ENCODE assay signal across 15 cellular contexts in the genomic region with DNA sequence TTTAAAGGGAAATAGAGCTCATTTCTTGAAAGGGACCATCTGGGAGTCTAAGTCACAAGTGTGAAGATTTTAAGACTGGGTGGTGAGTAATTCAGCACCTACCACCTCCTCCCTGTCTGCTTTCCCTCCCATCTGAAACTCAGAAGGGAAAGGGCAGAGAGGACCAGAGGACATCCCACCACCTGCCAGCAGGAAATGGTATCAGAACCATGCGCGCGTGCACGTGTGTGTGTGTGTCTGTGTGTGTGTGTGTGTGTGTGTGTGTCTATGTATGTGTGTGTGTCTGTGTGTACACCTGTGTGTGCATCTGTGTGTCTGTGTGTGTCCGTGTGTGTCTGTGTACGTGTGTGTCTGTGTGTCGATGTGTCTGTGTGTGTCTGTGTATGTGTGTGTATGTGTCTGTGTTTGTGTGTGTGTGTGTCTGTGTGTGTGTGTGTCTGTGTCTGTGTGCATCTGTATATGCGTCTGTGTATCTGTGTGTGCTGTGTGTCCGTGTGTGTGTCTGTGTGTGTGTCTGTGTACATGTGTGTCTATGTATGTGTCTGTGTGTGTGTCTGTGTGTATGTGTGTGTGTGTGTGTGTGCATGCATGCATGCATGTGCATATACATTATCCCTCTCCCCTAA.
A peak's percentile ranks its signal among the peaks of the same experiment; 100 is the strongest.
DNase-seq lines count a peak whose midpoint lies in the region; ATAC-seq, FAIRE-seq and TF ChIP-seq lines count a peak whose summit lies in the region.
"Had no signal": no experiment of that assay in that cellular context is flagged by ENCODE, and none has a peak within 500 bp of the region (broad histone marks: within the 10 kb centered on the region; RNA-seq: fewer than 3 reads in every experiment).

No MANE protein-coding gene starts in this region.

- H3K36me3 ChIP-seq in GM12878 (ENCODE audit: control insufficient read depth in 2 of 2, insufficient read depth in 2 of 2, low read length in 1 of 2), result no peaks in the 10 kb centered on the region
- H3K36me3 ChIP-seq: tibial nerve had no signal

- in situ Hi-C loops in GM12878 (cut with MboI), result no loop called here

- no peak for TF ChIP-seq POLR2A in GM12878 (IDR thresholded peaks at IDR 0.05; ENCODE audit: low read depth, low read length)
- TF ChIP-seq POLR2A in GM12892 (IDR thresholded peaks at IDR 0.05; ENCODE audit: low read depth, low read length), result no peak

- H3K9me3 ChIP-seq in GM12878 (replicated peaks; ENCODE audit: control insufficient read depth, insufficient read depth, low read length), result no peaks in the 10 kb centered on the region
- H3K9me3 ChIP-seq: SK-N-SH, tibial nerve had no signal

- DNase-seq in activated CD4-positive, CD25-positive, alpha-beta regulatory T cell treated with anti-CD3 and anti-CD28 coated beads, Interleukin-2, amount 50 U/mL, for 72 hours, result no peak
- peak; percentile 7 for DNase-seq in NCI-H69 (lab: John Stamatoyannopoulos, UW)
- DNase-seq in GM12878 (ENCODE audit: low read depth, low spot score), result no peak
- DNase-seq in stimulated activated CD4-positive, alpha-beta T cell treated with anti-CD3 and anti-CD28 coated beads, TNF-alpha, amount 100 ng/mL, for 24 hours (ENCODE audit: low read depth in 3 of 3), result peak in 2 of 3 experiments; percentile 46 to 71
- no peak for DNase-seq in GM12892 (ENCODE audit: insufficient read length)
- DNase-seq in NCI-H526 treated with DMSO at 0.1 percent for 48 hours (lab: John Stamatoyannopoulos, UW), result no peak
- no peak for DNase-seq in NCI-H345 (lab: John Stamatoyannopoulos, UW)
- DNase-seq: 8988T, mesendoderm, NCI-H2227 treated with DMSO at 0.1 percent for 48 hours, SK-N-SH, small intestine had no signal

- RAD21 ChIA-PET in GM12878 (lab: Charles Lee; ENCODE audit: unreplicated experiment), result interaction anchor here (0.6 to 1.7 kb wide), 13 partner anchors 10 to 334 kb away, joined by 3 to 7 read pairs (median 3); no protein-coding TSS in a partner anchor

- TF ChIP-seq CTCF in GM12878 (IDR thresholded peaks at IDR 0.05 in 2 of 3, conservative IDR thresholded peaks at IDR 0.05 in 1 of 3; ENCODE audit: control insufficient read depth in 2 of 3, extremely low read depth in 1 of 3, insufficient read depth in 1 of 3, low read depth in 3 of 3, low read length in 3 of 3), result no peak

- H4K20me1 ChIP-seq in GM12878 (ENCODE audit: control insufficient read depth, insufficient read depth), result no peaks in the 10 kb centered on the region

- TF ChIP-seq EP300 in GM12878 (IDR thresholded peaks at IDR 0.05; ENCODE audit: borderline replicate concordance in 1 of 2, control insufficient read depth in 1 of 2, low read depth in 2 of 2, low read length in 2 of 2), result no peak

- H3K27me3 ChIP-seq in GM12878 (replicated peaks in 1 of 2; ENCODE audit: control insufficient read depth in 2 of 2, insufficient read depth in 2 of 2, low read length in 1 of 2), result no peaks in the 10 kb centered on the region
- H3K27me3 ChIP-seq: dorsolateral prefrontal cortex, tibial nerve had no signal

- SMC1A ChIA-PET in GM12878 (lab: Charles Lee; ENCODE audit: uncharacterized antibody, unreplicated experiment), result interaction anchor here (0.6 to 1.5 kb wide), 4 partner anchors 14 to 457 kb away, joined by 3 read pairs; no protein-coding TSS in a partner anchor

- H3K9ac ChIP-seq in GM12878 (ENCODE audit: control insufficient read depth, insufficient read depth, low read length), result no peak overlapping the region
- H3K9ac ChIP-seq: SK-N-SH had no signal

- intact Hi-C loops in GM12878 (cut with micrococcal nuclease; ENCODE audit: unreplicated experiment), result no loop called here

- H2AFZ ChIP-seq in GM12878 (ENCODE audit: control insufficient read depth, low read depth, low read length), result no peak overlapping the region

- ATAC-seq in activated CD4-positive, CD25-positive, alpha-beta regulatory T cell treated with anti-CD3 and anti-CD28 coated beads, Interleukin-2, amount 50 U/mL, for 24 hours, result peak; percentile 93 to 96
- peak; percentile 85 for ATAC-seq in GM12878

- CTCF ChIA-PET in GM12878 (lab: Yijun Ruan, JAX), result interaction anchor here (0.9 to 2.8 kb wide), 6 partner anchors 21 to 335 kb away, joined by 3 to 12 read pairs (median 3); no protein-coding TSS in a partner anchor

- H3K4me2 ChIP-seq in GM12878 (ENCODE audit: control insufficient read depth, insufficient read depth), result no peak overlapping the region; the same call in 1 of the 2 replicates
- H3K4me2 ChIP-seq: SK-N-SH had no signal

- H3K4me3 ChIP-seq in GM12878, result no peak overlapping the region
- H3K4me3 ChIP-seq: dorsolateral prefrontal cortex, tibial nerve had no signal

- POLR2A ChIA-PET in GM12878 (lab: Charles Lee), result interaction anchor here (0.7 to 1.5 kb wide), 2 partner anchors 9 to 69 kb away, joined by 3 to 4 read pairs; no protein-coding TSS in a partner anchor

- 29% methylated on average over 8 of the region's 9 CpGs for WGBS in GM12878 (ENCODE audit: insufficient coverage, insufficient replicate concordance, low lambda C conversion rate, missing lambda C conversion rate)

- no peaks in the 10 kb centered on the region for H3K79me2 ChIP-seq in GM12878 (ENCODE audit: control insufficient read depth, insufficient read depth, low read length)

- peaks cover 11% of the 10 kb centered on the region for H3K4me1 ChIP-seq in GM12878 (ENCODE audit: control insufficient read depth, insufficient read depth, low read length)

- no peak for FAIRE-seq in GM12878 (lab: Jason Lieb, UNC)
- FAIRE-seq in GM12892 (lab: Jason Lieb, UNC), result no peak
- FAIRE-seq: small intestine had no signal

- TF ChIP-seq RAD21 in GM12878 (IDR thresholded peaks at IDR 0.05; ENCODE audit: insufficient read depth, low read depth, low read length), result no peak

- no TSS peak for BruUV-seq in GM12878 (replicated peaks; lab: Mats Ljungman, UMichigan)

- H3K27ac ChIP-seq in GM12878 (ENCODE audit: control insufficient read depth, insufficient read depth), result no peak overlapping the region
- H3K27ac ChIP-seq: tibial nerve had no signal

TF ChIP-seq in GM12878, 131 proteins besides CTCF, POLR2A, EP300 and RAD21 (continues in another document):
- TF ChIP-seq TCF3 (IDR thresholded peaks at IDR 0.05; ENCODE audit: borderline replicate concordance, insufficient read depth, low read depth, low read length) (0 out of 2 replicates have a peak, but pooled peaks have one; percentile 46), NFXL1 (IDR thresholded peaks at IDR 0.05; ENCODE audit: borderline replicate concordance) (no peak), PKNOX1 (IDR thresholded peaks at IDR 0.05) (0 out of 2 replicates have a peak, but pooled peaks have one; percentile 34), RUNX3 (IDR thresholded peaks at IDR 0.05; ENCODE audit: low read length) (0 out of 2 replicates have a peak, but pooled peaks have one; percentile 19), ETV6 (conservative IDR thresholded peaks at IDR 0.05 in 1 of 2, IDR thresholded peaks at IDR 0.05 in 1 of 2; ENCODE audit: borderline replicate concordance in 1 of 2, low read depth in 1 of 2) (no peak), YBX1 (IDR thresholded peaks at IDR 0.05) (peak; percentile 74; the same call in 1 of the 2 replicates), ZBTB33 (IDR thresholded peaks at IDR 0.05) (peak; percentile 92; the same call in 1 of the 2 replicates), NBN (IDR thresholded peaks at IDR 0.05) (peak; percentile 93), MTA2 (IDR thresholded peaks at IDR 0.05; ENCODE audit: low read depth) (peak; percentile 38; the same call in 1 of the 2 replicates), BHLHE40 (IDR thresholded peaks at IDR 0.05; ENCODE audit: borderline replicate concordance in 1 of 2, low read depth in 2 of 2, low read length in 1 of 2) (peak; percentile 75 to 95), EED (IDR thresholded peaks at IDR 0.05; ENCODE audit: low read depth) (peak; percentile 74)
- TF ChIP-seq, protein P1, sequence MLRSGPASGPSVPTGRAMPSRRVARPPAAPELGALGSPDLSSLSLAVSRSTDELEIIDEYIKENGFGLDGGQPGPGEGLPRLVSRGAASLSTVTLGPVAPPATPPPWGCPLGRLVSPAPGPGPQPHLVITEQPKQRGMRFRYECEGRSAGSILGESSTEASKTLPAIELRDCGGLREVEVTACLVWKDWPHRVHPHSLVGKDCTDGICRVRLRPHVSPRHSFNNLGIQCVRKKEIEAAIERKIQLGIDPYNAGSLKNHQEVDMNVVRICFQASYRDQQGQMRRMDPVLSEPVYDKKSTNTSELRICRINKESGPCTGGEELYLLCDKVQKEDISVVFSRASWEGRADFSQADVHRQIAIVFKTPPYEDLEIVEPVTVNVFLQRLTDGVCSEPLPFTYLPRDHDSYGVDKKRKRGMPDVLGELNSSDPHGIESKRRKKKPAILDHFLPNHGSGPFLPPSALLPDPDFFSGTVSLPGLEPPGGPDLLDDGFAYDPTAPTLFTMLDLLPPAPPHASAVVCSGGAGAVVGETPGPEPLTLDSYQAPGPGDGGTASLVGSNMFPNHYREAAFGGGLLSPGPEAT (IDR thresholded peaks at IDR 0.05; ENCODE audit: low read depth), result peak; percentile 80

Comparison
In these comparisons a context has a peak if more than half of its experiments do, and no peak if none do; other contexts are left out.
1. DNase-seq: peak in NCI-H69 (single experiment) and stimulated activated CD4-positive, alpha-beta T cell treated with anti-CD3 and anti-CD28 coated beads, TNF-alpha, amount 100 ng/mL, for 24 hours (2 of 3); none in activated CD4-positive, CD25-positive, alpha-beta regulatory T cell treated with anti-CD3 and anti-CD28 coated beads, Interleukin-2, amount 50 U/mL, for 72 hours (single experiment), GM12878 (single experiment), GM12892 (single experiment), NCI-H526 treated with DMSO at 0.1 percent for 48 hours (single experiment) and NCI-H345 (single experiment).